20 cellular contexts compared by ENCODE assay signal in the genomic region with DNA sequence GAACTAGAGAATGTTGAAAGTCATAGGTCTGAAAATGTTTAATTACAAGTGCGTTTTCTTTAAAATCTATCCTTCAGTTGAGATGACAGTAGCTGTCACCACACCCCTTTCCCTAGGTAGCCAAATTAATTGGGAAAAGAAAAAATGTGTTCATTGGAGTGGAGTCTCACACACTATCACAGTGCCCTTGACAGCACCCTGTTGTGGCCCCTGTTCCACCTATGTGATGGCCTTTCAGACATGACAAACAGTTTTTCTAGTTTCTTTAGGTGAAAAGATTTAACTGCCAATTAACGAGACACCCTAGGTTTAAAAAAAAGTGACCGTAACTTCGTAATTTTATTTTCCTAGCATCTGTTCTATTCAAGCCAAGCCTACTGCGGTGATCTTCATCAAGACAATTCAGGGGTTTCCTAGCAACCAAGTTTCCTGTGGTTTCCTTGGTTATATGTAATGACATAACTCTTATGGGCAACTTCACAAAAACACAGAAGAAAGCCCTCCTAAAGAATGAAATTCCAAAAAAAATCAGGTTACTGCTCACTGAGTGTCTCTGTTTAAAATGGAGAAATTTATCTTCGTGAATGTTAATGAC.
DNase-seq lines count a peak whose midpoint lies in the region; ATAC-seq and TF ChIP-seq lines count a peak whose summit lies in the region.
"Had no signal": no experiment of that assay in that cellular context is flagged by ENCODE, and none has a peak within 500 bp of the region (broad histone marks: within the 10 kb centered on the region; RNA-seq: fewer than 3 reads in every experiment).

No MANE protein-coding gene starts in this region.

- H3K4me1 Mint-ChIP-seq in activated CD4-positive, alpha-beta T cell treated with anti-CD3 and anti-CD28 coated beads, Interleukin-2, amount 10 ng/mL, durations not matched to agents 24 days and 14 days, result peaks cover 2% of the 10 kb centered on the region
- H3K4me1 Mint-ChIP-seq in activated T-cell treated with anti-CD3 and anti-CD28 coated beads, Interleukin-2, amount 50 U/mL, for 72 hours (ENCODE audit: low read depth), result no peaks in the 10 kb centered on the region

- peaks cover 13% of the 10 kb centered on the region for H3K4me1 ChIP-seq in ectodermal cell (ENCODE audit: control insufficient read depth, insufficient read depth, low read length)
- H3K4me1 ChIP-seq in osteoblast (ENCODE audit: insufficient read depth, low read length), result no peaks in the 10 kb centered on the region
- H3K4me1 ChIP-seq: heart left ventricle had no signal

- H2AFZ ChIP-seq in osteoblast (ENCODE audit: low read length), result no peak overlapping the region

- H3K27me3 Mint-ChIP-seq in activated CD4-positive, alpha-beta T cell treated with anti-CD3 and anti-CD28 coated beads, Interleukin-2, amount 10 ng/mL, durations not matched to agents 24 days and 14 days, result peaks cover 4% of the 10 kb centered on the region
- no peaks in the 10 kb centered on the region for H3K27me3 Mint-ChIP-seq in activated T-cell treated with anti-CD3 and anti-CD28 coated beads, Interleukin-2, amount 50 U/mL, for 72 hours (ENCODE audit: low read depth)

- H3K27me3 ChIP-seq in ectodermal cell (ENCODE audit: control insufficient read depth, insufficient read depth, low read length, poor library complexity, severe bottlenecking), result no peaks in the 10 kb centered on the region
- no peaks in the 10 kb centered on the region for H3K27me3 ChIP-seq in osteoblast (ENCODE audit: insufficient read depth, low read length)
- H3K27me3 ChIP-seq: ovary had no signal

- no peaks in the 10 kb centered on the region for H3K79me2 ChIP-seq in osteoblast (ENCODE audit: insufficient read depth, low read length)

- H4K20me1 ChIP-seq in osteoblast (ENCODE audit: insufficient read depth, low read length), result no peaks in the 10 kb centered on the region

- no peak for ATAC-seq in activated T-cell treated with anti-CD3 and anti-CD28 coated beads, Interleukin-2, amount 50 U/mL, for 72 hours (replicated peaks in 1 of 2)
- no peak for ATAC-seq in GM21529 (IDR thresholded peaks at IDR 0.05; ENCODE audit: unreplicated experiment)
- ATAC-seq: esophagus mucosa, heart left ventricle had no signal

- H3K27ac ChIP-seq in ectodermal cell (ENCODE audit: insufficient read depth, low read depth, low read length, poor library complexity, severe bottlenecking) (peak overlapping the region; percentile 11), osteoblast (ENCODE audit: low read depth, low read length) (no peak overlapping the region)
- H3K27ac ChIP-seq: heart left ventricle, KMS-11, ovary had no signal

- H3K4me3 ChIP-seq in ectodermal cell (ENCODE audit: insufficient read depth, low read depth, low read length) (no peak overlapping the region), osteoblast (ENCODE audit: insufficient read depth, low read length) (no peak overlapping the region)
- H3K4me3 ChIP-seq: heart left ventricle, ovary had no signal

- no peak for TF ChIP-seq CTCF in osteoblast (IDR thresholded peaks at IDR 0.05; ENCODE audit: extremely low read depth, low read depth, low read length)

- no peaks in the 10 kb centered on the region for H3K36me3 Mint-ChIP-seq in activated CD4-positive, alpha-beta T cell treated with anti-CD3 and anti-CD28 coated beads, Interleukin-2, amount 10 ng/mL, durations not matched to agents 24 days and 14 days (ENCODE audit: low read depth)
- H3K36me3 Mint-ChIP-seq in activated T-cell treated with anti-CD3 and anti-CD28 coated beads, Interleukin-2, amount 50 U/mL, for 72 hours (ENCODE audit: insufficient read depth in 2 of 2), result no peaks in the 10 kb centered on the region

- no peak overlapping the region for H3K27ac Mint-ChIP-seq in activated CD4-positive, alpha-beta T cell treated with anti-CD3 and anti-CD28 coated beads, Interleukin-2, amount 10 ng/mL, durations not matched to agents 24 days and 14 days
- H3K27ac Mint-ChIP-seq in activated T-cell treated with anti-CD3 and anti-CD28 coated beads, Interleukin-2, amount 50 U/mL, for 72 hours, result no peak overlapping the region
- H3K27ac Mint-ChIP-seq: activated CD4-positive, alpha-beta memory T cell treated with anti-CD3 and anti-CD28 coated beads, Interleukin-2, amount 10 ng/mL, durations not matched to agents 7 days and 5 days; activated T-helper 2 cell treated with anti-CD3 and anti-CD28 coated beads, Interferon-gamma antibody, Interleukin-2, Interleukin-4, amounts not matched to agents 10 μg/mL and 5 μg/mL and 100 μg/mL, durations not matched to agents 14 hours and 24 hours and 36 hours had no signal

- H3K9me3 ChIP-seq in ectodermal cell (ENCODE audit: control insufficient read depth, low read length) (no peaks in the 10 kb centered on the region), osteoblast (ENCODE audit: low read depth, low read length) (no peaks in the 10 kb centered on the region)
- H3K9me3 ChIP-seq: heart left ventricle, ovary had no signal

- H3K4me2 ChIP-seq in osteoblast (ENCODE audit: insufficient read depth, low read length), result no peak overlapping the region
- H3K4me2 ChIP-seq: KMS-11 had no signal

- H3K36me3 ChIP-seq in ectodermal cell (ENCODE audit: control insufficient read depth, insufficient read depth, low read length) (no peaks in the 10 kb centered on the region), osteoblast (ENCODE audit: insufficient read depth, low read length) (no peaks in the 10 kb centered on the region)
- H3K36me3 ChIP-seq: heart left ventricle, ovary had no signal

- DNase-seq in activated CD4-positive, alpha-beta T cell treated with anti-CD3 and anti-CD28 coated beads, Interleukin-2, amount 10 ng/mL, durations not matched to agents 24 days and 14 days, result peak; percentile 69
- no peak for DNase-seq in activated CD4-positive, alpha-beta T cell treated with anti-CD3 and anti-CD28 coated beads, Interleukin-2, amount 50 U/mL, for 48 hours
- peak; percentile 45 for DNase-seq in MV-4-11 (lab: John Stamatoyannopoulos, UW)
- DNase-seq in non-pigmented ciliary epithelial cell (ENCODE audit: low read depth), result peak; percentile 1
- DNase-seq in activated T-cell treated with anti-CD3 and anti-CD28 coated beads, Interleukin-2, amount 50 U/mL, for 72 hours, result no peak
- DNase-seq in osteoblast (ENCODE audit: insufficient read length, low spot score, missing footprints), result no peak
- DNase-seq: activated CD4-positive, alpha-beta memory T cell treated with anti-CD3 and anti-CD28 coated beads, Interleukin-2, amount 10 ng/mL, durations not matched to agents 7 days and 5 days; COR-L47; heart left ventricle; kidney glomerular epithelial cell; midbrain; NCI-H187 treated with DMSO at 0.1 percent for 48 hours; NCI-H510A treated with DMSO at 0.1 percent for 48 hours; ovary; trophoblast cell had no signal

- 34 to 48% methylated on average over 5 to 6 of the region's 6 CpGs for WGBS in ectodermal cell, 2 experiments

- H3K9me3 Mint-ChIP-seq in activated CD4-positive, alpha-beta T cell treated with anti-CD3 and anti-CD28 coated beads, Interleukin-2, amount 10 ng/mL, durations not matched to agents 24 days and 14 days, result no peaks in the 10 kb centered on the region
- no peaks in the 10 kb centered on the region for H3K9me3 Mint-ChIP-seq in activated T-cell treated with anti-CD3 and anti-CD28 coated beads, Interleukin-2, amount 50 U/mL, for 72 hours
- H3K9me3 Mint-ChIP-seq: activated CD4-positive, alpha-beta memory T cell treated with anti-CD3 and anti-CD28 coated beads, Interleukin-2, amount 10 ng/mL, durations not matched to agents 7 days and 5 days; activated T-helper 2 cell treated with anti-CD3 and anti-CD28 coated beads, Interferon-gamma antibody, Interleukin-2, Interleukin-4, amounts not matched to agents 10 μg/mL and 5 μg/mL and 100 μg/mL, durations not matched to agents 14 hours and 24 hours and 36 hours had no signal

- H3K4me3 Mint-ChIP-seq in activated CD4-positive, alpha-beta T cell treated with anti-CD3 and anti-CD28 coated beads, Interleukin-2, amount 10 ng/mL, durations not matched to agents 24 days and 14 days, result no peak overlapping the region
- no peak overlapping the region for H3K4me3 Mint-ChIP-seq in activated T-cell treated with anti-CD3 and anti-CD28 coated beads, Interleukin-2, amount 50 U/mL, for 72 hours
- H3K4me3 Mint-ChIP-seq: activated CD4-positive, alpha-beta memory T cell treated with anti-CD3 and anti-CD28 coated beads, Interleukin-2, amount 10 ng/mL, durations not matched to agents 7 days and 5 days had no signal

- intact Hi-C loops in activated CD4-positive, alpha-beta T cell treated with anti-CD3 and anti-CD28 coated beads, Interleukin-2, amount 10 ng/mL, durations not matched to agents 24 days and 14 days (cut with micrococcal nuclease), result no loop called here

Comparison
In these comparisons a context has a peak if more than half of its experiments do, and no peak if none do; other contexts are left out.
1. DNase-seq: peak in activated CD4-positive, alpha-beta T cell treated with anti-CD3 and anti-CD28 coated beads, Interleukin-2, amount 10 ng/mL, durations not matched to agents 24 days and 14 days (single experiment), MV-4-11 (single experiment) and non-pigmented ciliary epithelial cell (single experiment); none in activated CD4-positive, alpha-beta T cell treated with anti-CD3 and anti-CD28 coated beads, Interleukin-2, amount 50 U/mL, for 48 hours (0 of 2), activated T-cell treated with anti-CD3 and anti-CD28 coated beads, Interleukin-2, amount 50 U/mL, for 72 hours (0 of 2) and osteoblast (single experiment).